In the genomic region with DNA sequence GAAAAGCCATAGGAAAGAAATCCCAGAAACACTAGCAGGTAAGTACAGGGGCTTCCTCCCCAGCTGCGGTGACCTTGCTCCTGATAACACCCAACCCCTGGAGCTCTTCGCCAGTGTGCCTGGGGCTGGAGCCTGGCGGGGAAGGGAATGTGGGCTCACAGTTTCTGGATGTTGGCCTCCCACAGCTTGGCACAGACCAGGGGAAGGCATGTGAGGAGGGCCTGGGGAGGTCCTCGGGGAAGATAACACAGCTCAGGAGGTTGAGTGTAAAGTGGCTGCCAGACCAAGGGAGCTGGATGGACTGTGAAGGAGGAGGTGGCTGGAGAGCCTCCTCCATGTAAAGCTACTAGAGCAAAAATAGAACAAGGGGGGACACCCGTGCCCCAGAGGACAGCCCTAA, we compare ENCODE assay signal across 29 cellular contexts.
"Had no signal": no experiment of that assay in that cellular context is flagged by ENCODE, and none has a peak within 500 bp of the region (broad histone marks: within the 10 kb centered on the region; RNA-seq: fewer than 3 reads in every experiment).

No MANE protein-coding gene starts in this region.

- H3K36me3 ChIP-seq: esophagus squamous epithelium had no signal

- H3K4me1 ChIP-seq: esophagus squamous epithelium, gastroesophageal sphincter had no signal

- H3K9me3 ChIP-seq: esophagus squamous epithelium, gastroesophageal sphincter, heart right ventricle had no signal

- H3K27me3 Mint-ChIP-seq: activated CD4-positive, alpha-beta T cell treated with anti-CD3 and anti-CD28 coated beads, Interleukin-2, amount 10 ng/mL, durations not matched to agents 7 days and 5 days; activated CD8-positive, alpha-beta T cell treated with anti-CD3 and anti-CD28 coated beads for 36 hours; activated naive CD4-positive, alpha-beta T cell treated with anti-CD3 and anti-CD28 coated beads, Interleukin-2, amount 10 ng/mL, durations not matched to agents 7 days and 5 days; activated naive CD8-positive, alpha-beta T cell; activated T-helper 17 cell treated with anti-CD3 and anti-CD28 coated beads, Interleukin-2, amount 50 U/mL, for 72 hours; effector memory CD8-positive, alpha-beta T cell had no signal

- H2AFZ ChIP-seq: hepatocyte had no signal

- H3K27me3 ChIP-seq: esophagus squamous epithelium, gastroesophageal sphincter, heart right ventricle, hepatocyte had no signal

- H3K9me3 Mint-ChIP-seq: activated CD8-positive, alpha-beta T cell treated with anti-CD3 and anti-CD28 coated beads for 36 hours; activated naive CD4-positive, alpha-beta T cell treated with anti-CD3 and anti-CD28 coated beads, Interleukin-2, amount 10 ng/mL, durations not matched to agents 7 days and 5 days; activated T-cell treated with anti-CD3 and anti-CD28 coated beads, Interleukin-2, amount 50 U/mL, for 4 hours; activated T-helper 17 cell treated with anti-CD3 and anti-CD28 coated beads, Interleukin-2, amount 50 U/mL, for 72 hours; effector memory CD8-positive, alpha-beta T cell had no signal

- H3K36me3 Mint-ChIP-seq: activated naive CD4-positive, alpha-beta T cell treated with anti-CD3 and anti-CD28 coated beads, Interleukin-2, amount 10 ng/mL, durations not matched to agents 7 days and 5 days had no signal

- DNase-seq: activated CD4-positive, alpha-beta T cell treated with anti-CD3 and anti-CD28 coated beads for 1 hour; activated CD4-positive, alpha-beta T cell treated with anti-CD3 and anti-CD28 coated beads for 4 hours; activated CD4-positive, alpha-beta T cell treated with anti-CD3 and anti-CD28 coated beads, Interleukin-2, amount 10 ng/mL, durations not matched to agents 7 days and 5 days; activated CD4-positive, alpha-beta T cell treated with anti-CD3 and anti-CD28 coated beads, Interleukin-2, amount 50 U/mL, for 4 hours; activated CD8-positive, alpha-beta memory T cell treated with anti-CD3 and anti-CD28 coated beads for 24 hours; activated CD8-positive, alpha-beta T cell treated with anti-CD3 and anti-CD28 coated beads for 36 hours; activated effector memory CD4-positive, alpha-beta T cell treated with anti-CD3 and anti-CD28 coated beads, Interleukin-2, amount 50 U/mL, for 16 hours; activated naive CD4-positive, alpha-beta T cell treated with anti-CD3 and anti-CD28 coated beads, Interleukin-2, amount 10 ng/mL, durations not matched to agents 7 days and 5 days; activated T-cell treated with anti-CD3 and anti-CD28 coated beads, Interleukin-2, amount 50 U/mL, for 4 hours; amniotic stem cell; anterior cingulate cortex; caudate nucleus; cortex of kidney; dermis blood vessel endothelial cell; effector CD4-positive, alpha-beta T cell; effector memory CD8-positive, alpha-beta T cell; esophagus squamous epithelium; foreskin melanocyte; heart right ventricle; T-helper 2 cell had no signal

- FAIRE-seq: astrocyte, colon, endometrium, endothelial cell of umbilical vein had no signal

- H3K27ac ChIP-seq: epithelial cell of prostate, esophagus squamous epithelium, gastroesophageal sphincter, heart right ventricle, hepatocyte had no signal

- ATAC-seq: activated CD8-positive, alpha-beta T cell treated with anti-CD3 and anti-CD28 coated beads for 36 hours; activated T-cell treated with anti-CD3 and anti-CD28 coated beads, Interleukin-2, amount 50 U/mL, for 4 hours; activated T-helper 17 cell treated with anti-CD3 and anti-CD28 coated beads, Interleukin-2, amount 50 U/mL, for 72 hours; effector memory CD8-positive, alpha-beta T cell; gastroesophageal sphincter; heart right ventricle had no signal

- H3K4me1 Mint-ChIP-seq: activated CD4-positive, alpha-beta T cell treated with anti-CD3 and anti-CD28 coated beads, Interleukin-2, amount 10 ng/mL, durations not matched to agents 7 days and 5 days; activated naive CD4-positive, alpha-beta T cell treated with anti-CD3 and anti-CD28 coated beads, Interleukin-2, amount 10 ng/mL, durations not matched to agents 7 days and 5 days; activated T-helper 17 cell treated with anti-CD3 and anti-CD28 coated beads, Interleukin-2, amount 50 U/mL, for 72 hours had no signal

- H3K4me3 ChIP-seq: esophagus squamous epithelium, gastroesophageal sphincter, heart right ventricle, hepatocyte had no signal

- H3K4me2 ChIP-seq: hepatocyte had no signal

- H3K27ac Mint-ChIP-seq: activated CD4-positive, alpha-beta T cell treated with anti-CD3 and anti-CD28 coated beads, Interleukin-2, amount 10 ng/mL, durations not matched to agents 7 days and 5 days; activated CD8-positive, alpha-beta T cell treated with anti-CD3 and anti-CD28 coated beads for 36 hours; activated naive CD4-positive, alpha-beta T cell treated with anti-CD3 and anti-CD28 coated beads, Interleukin-2, amount 10 ng/mL, durations not matched to agents 7 days and 5 days; activated naive CD8-positive, alpha-beta T cell; activated T-helper 17 cell treated with anti-CD3 and anti-CD28 coated beads, Interleukin-2, amount 50 U/mL, for 72 hours; effector memory CD8-positive, alpha-beta T cell had no signal

- H3K4me3 Mint-ChIP-seq: activated CD4-positive, alpha-beta T cell treated with anti-CD3 and anti-CD28 coated beads, Interleukin-2, amount 10 ng/mL, durations not matched to agents 7 days and 5 days; activated CD8-positive, alpha-beta T cell treated with anti-CD3 and anti-CD28 coated beads for 36 hours; activated naive CD4-positive, alpha-beta T cell treated with anti-CD3 and anti-CD28 coated beads, Interleukin-2, amount 10 ng/mL, durations not matched to agents 7 days and 5 days; activated naive CD8-positive, alpha-beta T cell; activated T-cell treated with anti-CD3 and anti-CD28 coated beads, Interleukin-2, amount 50 U/mL, for 4 hours; activated T-helper 17 cell treated with anti-CD3 and anti-CD28 coated beads, Interleukin-2, amount 50 U/mL, for 72 hours; effector memory CD8-positive, alpha-beta T cell had no signal
